ENCODE assay signal across 1 cellular context in genomic region chr2:201116115-201116958, GRCh38.
TF ChIP-seq lines count a peak whose summit lies in the region.

CFLAR (plus strand) TSS chr2:201116164; CDS start chr2:201129866, 13,702 bp downstream.

TF ChIP-seq in IMR-90, 13 proteins besides CTCF, POLR2A, EP300 and RAD21 (continued from another document):
- TF ChIP-seq RFX5 (IDR thresholded peaks at IDR 0.05; ENCODE audit: low read depth, low read length) (no peak), BHLHE40 (IDR thresholded peaks at IDR 0.05; ENCODE audit: low read depth, low read length) (no peak), FOS (IDR thresholded peaks at IDR 0.05; ENCODE audit: low read depth, low read length) (no peak)
TF ChIP-seq in IMR-90: peak in this region for 3.
